20 cellular contexts compared by ENCODE assay signal in the genomic region with DNA sequence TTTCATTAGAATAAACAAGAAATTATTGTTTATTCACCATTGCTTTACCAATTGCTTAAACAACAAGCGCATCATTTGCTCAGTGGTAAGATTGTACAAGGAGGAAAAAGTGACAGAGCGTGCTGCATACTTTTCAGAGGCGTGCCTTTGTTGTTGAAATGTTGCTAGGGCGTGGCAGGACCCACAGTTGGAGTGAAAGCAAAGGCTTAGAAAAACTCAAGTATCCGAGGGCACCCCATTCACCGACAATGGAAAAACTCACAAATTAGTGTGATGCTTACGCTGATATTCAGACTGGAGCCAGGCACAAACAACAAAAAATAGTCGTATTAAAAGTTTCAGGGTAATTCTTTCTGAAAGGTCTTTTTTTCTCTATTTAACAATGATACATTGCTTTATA. TPM values are rescaled to one million over a fixed set of nuclear protein-coding genes. Genes with fewer than 3 reads are reported as not detected.
DNase-seq lines count a peak whose midpoint lies in the region; ATAC-seq, FAIRE-seq and TF ChIP-seq lines count a peak whose summit lies in the region.
"Had no signal": no experiment of that assay in that cellular context is flagged by ENCODE, and none has a peak within 500 bp of the region (broad histone marks: within the 10 kb centered on the region; RNA-seq: fewer than 3 reads in every experiment).

No MANE protein-coding gene starts in this region.

- CTCF ChIA-PET in Calu3 (lab: Charles Lee), result no interaction called here

- H3K4me3 ChIP-seq in trophoblast cell (ENCODE audit: low read depth, low read length), result no peak overlapping the region
- H3K4me3 ChIP-seq in kidney (ENCODE audit: low read length in 2 of 2), result no peak overlapping the region
- H3K4me3 ChIP-seq in heart left ventricle, result no peak overlapping the region
- H3K4me3 ChIP-seq: K562 had no signal

- H3K79me1 ChIP-seq in trophoblast cell (ENCODE audit: low read length), result no peaks in the 10 kb centered on the region

- WGBS in trophoblast cell (ENCODE audit: extremely low coverage, insufficient coverage, insufficient read length), result no CpG with 5 or more reads among the region's 8 CpGs
- WGBS in heart left ventricle, 4 donors, result 66 to 80% (median 75%) methylated on average over 8 of the region's 8 CpGs

- peak overlapping the region; percentile 24 for H2BK12ac ChIP-seq in trophoblast cell (ENCODE audit: low read length)

- H4K91ac ChIP-seq in trophoblast cell (ENCODE audit: low read depth, low read length), result no peak overlapping the region

- no peaks in the 10 kb centered on the region for H3K36me3 Mint-ChIP-seq in Calu3 (ENCODE audit: insufficient read depth, unreplicated experiment)
- H3K36me3 Mint-ChIP-seq in endothelial cell (ENCODE audit: low read depth, unreplicated experiment), result no peaks in the 10 kb centered on the region
- H3K36me3 Mint-ChIP-seq: brain; CD8-positive, alpha-beta memory T cell had no signal

- TF ChIP-seq CTCF in Calu3 (IDR thresholded peaks at IDR 0.05; ENCODE audit: unreplicated experiment) (no peak), kidney (IDR thresholded peaks at IDR 0.05; ENCODE audit: borderline replicate concordance, extremely low read depth, insufficient read depth) (no peak), endothelial cell (IDR thresholded peaks at IDR 0.05; ENCODE audit: unreplicated experiment) (no peak), heart left ventricle (IDR thresholded peaks at IDR 0.05) (no peak)

- no peak overlapping the region for H3K14ac ChIP-seq in trophoblast cell (ENCODE audit: low read length)

- H3K27me3 ChIP-seq in trophoblast cell (ENCODE audit: insufficient read depth, low read length) (no peaks in the 10 kb centered on the region), heart left ventricle (no peaks in the 10 kb centered on the region)

- no peaks in the 10 kb centered on the region for H3K79me2 ChIP-seq in trophoblast cell (ENCODE audit: control insufficient read depth, insufficient read depth, low read length, poor library complexity)
- H3K79me2 ChIP-seq: parathyroid adenoma had no signal

- no peak overlapping the region for H3K4me2 ChIP-seq in trophoblast cell (ENCODE audit: low read length)

- H3K23ac ChIP-seq in trophoblast cell (ENCODE audit: low read length), result no peak overlapping the region

- H3K9ac ChIP-seq in trophoblast cell (ENCODE audit: low read length) (no peak overlapping the region), kidney (ENCODE audit: low read length in 2 of 2) (no peak overlapping the region)
- H3K9ac ChIP-seq: parathyroid adenoma had no signal

- no peak overlapping the region for H4K12ac ChIP-seq in trophoblast cell (ENCODE audit: low read depth, low read length)

- H3K27me3 Mint-ChIP-seq in Calu3 (ENCODE audit: unreplicated experiment) (no peaks in the 10 kb centered on the region), endothelial cell (ENCODE audit: unreplicated experiment) (peaks cover 3% of the 10 kb centered on the region)

- H3K27ac ChIP-seq in trophoblast cell (ENCODE audit: low read depth, low read length), result no peak overlapping the region
- H3K27ac ChIP-seq in kidney (ENCODE audit: low read depth in 2 of 2, low read length in 2 of 2), result no peak overlapping the region
- H3K27ac ChIP-seq in heart left ventricle, result no peak overlapping the region
- H3K27ac ChIP-seq: parathyroid adenoma had no signal

- peak overlapping the region; percentile 90 for H3K27ac Mint-ChIP-seq in Calu3 (ENCODE audit: unreplicated experiment)
- H3K27ac Mint-ChIP-seq in endothelial cell (ENCODE audit: unreplicated experiment), result no peak overlapping the region
- H3K27ac Mint-ChIP-seq: brain had no signal

- H3K4me1 Mint-ChIP-seq in Calu3 (ENCODE audit: low read depth, unreplicated experiment), result peaks cover 11% of the 10 kb centered on the region
- H3K4me1 Mint-ChIP-seq in endothelial cell (ENCODE audit: unreplicated experiment), result peaks cover 6% of the 10 kb centered on the region
- H3K4me1 Mint-ChIP-seq: CD8-positive, alpha-beta memory T cell had no signal

- ATAC-seq in esophagus mucosa (peak; percentile 93), heart left ventricle (no peak)
- ATAC-seq: K562, left lobe of liver had no signal

- H3K4ac ChIP-seq in trophoblast cell (ENCODE audit: low read depth, low read length), result no peak overlapping the region

- no TSS peak for BruUV-seq in Calu3 (replicated peaks; lab: Mats Ljungman, UMichigan)

- H3K18ac ChIP-seq in trophoblast cell (ENCODE audit: low read length), result no peak overlapping the region

- no peaks in the 10 kb centered on the region for H3K36me3 ChIP-seq in trophoblast cell (ENCODE audit: control insufficient read depth in 1 of 2, insufficient read depth in 2 of 2, low read length in 2 of 2)
- no peaks in the 10 kb centered on the region for H3K36me3 ChIP-seq in kidney (ENCODE audit: control insufficient read depth in 1 of 2, insufficient read depth in 2 of 2, low read length in 2 of 2)
- no peaks in the 10 kb centered on the region for H3K36me3 ChIP-seq in heart left ventricle

- H2BK5ac ChIP-seq in trophoblast cell (ENCODE audit: low read depth, low read length, poor library complexity), result no peak overlapping the region

- no peaks in the 10 kb centered on the region for H3K4me1 ChIP-seq in trophoblast cell (ENCODE audit: control insufficient read depth in 1 of 2, insufficient read depth in 2 of 2, low read length in 2 of 2)
- no peaks in the 10 kb centered on the region for H3K4me1 ChIP-seq in kidney (ENCODE audit: control insufficient read depth in 1 of 2, insufficient read depth in 1 of 2, low read depth in 1 of 2, low read length in 2 of 2)
- peaks cover 0 to 12% (median 6%) of the 10 kb centered on the region in 12 donors for H3K4me1 ChIP-seq in heart left ventricle
- H3K4me1 ChIP-seq: parathyroid adenoma had no signal

- no peak for TF ChIP-seq POLR2A in heart left ventricle (IDR thresholded peaks at IDR 0.05)

- intact Hi-C loops in Calu3 (cut with micrococcal nuclease; ENCODE audit: unreplicated experiment), result loop anchor here (5.0 kb wide), 1 partner anchor 44 kb away; a partner anchor contains a TSS
- intact Hi-C loops in kidney (cut with DNase I), result no loop called here
- intact Hi-C loops in heart left ventricle (cut with DNase I), result no loop called here

- H4K8ac ChIP-seq in trophoblast cell (ENCODE audit: low read depth, low read length), result peak overlapping the region; percentile 16

- no peak overlapping the region for H2BK120ac ChIP-seq in trophoblast cell (ENCODE audit: insufficient read depth, low read length, poor library complexity)

- DNase-seq in Calu3, result peak; percentile 69
- DNase-seq in RPMI7951 (ENCODE audit: low read depth), result peak; percentile 42
- peak; percentile 26 to 73 for DNase-seq in trophoblast cell
- DNase-seq in DMS53 (lab: John Stamatoyannopoulos, UW), result no peak
- DNase-seq in kidney, result no peak
- no peak for DNase-seq in endothelial cell (ENCODE audit: low spot score)
- no peak for DNase-seq in heart left ventricle
- DNase-seq: activated CD8-positive, alpha-beta memory T cell treated with anti-CD3 and anti-CD28 coated beads, Interleukin-2, amount 50 U/mL, for 48 hours; activated naive CD4-positive, alpha-beta T cell; CD8-positive, alpha-beta memory T cell; EL; NCI-H1092; NK-92 treated with Interleukin-12 subunit alpha and Interleukin-12 subunit beta, amount 100 ng/mL, for 24 hours; SHP77 treated with DMSO at 0.1 percent for 48 hours; stimulated activated naive CD4-positive, alpha-beta T cell had no signal

- no peak overlapping the region for H2AFZ ChIP-seq in trophoblast cell (ENCODE audit: insufficient read depth, low read length, poor library complexity)
- H2AFZ ChIP-seq: parathyroid adenoma had no signal

- no peak overlapping the region for H2AK5ac ChIP-seq in trophoblast cell (ENCODE audit: low read length)

- H3K4me3 Mint-ChIP-seq in Calu3 (ENCODE audit: low read depth, unreplicated experiment), result peak overlapping the region; percentile 60
- no peak overlapping the region for H3K4me3 Mint-ChIP-seq in endothelial cell (ENCODE audit: unreplicated experiment)
- H3K4me3 Mint-ChIP-seq: CD8-positive, alpha-beta memory T cell had no signal

- H3K9me3 Mint-ChIP-seq in Calu3 (ENCODE audit: low read depth, unreplicated experiment) (peaks cover 4% of the 10 kb centered on the region), endothelial cell (ENCODE audit: unreplicated experiment) (no peaks in the 10 kb centered on the region)
- H3K9me3 Mint-ChIP-seq: CD8-positive, alpha-beta memory T cell had no signal

- H3K9me3 ChIP-seq in trophoblast cell (ENCODE audit: insufficient read depth, low read depth, low read length) (no peaks in the 10 kb centered on the region), kidney (ENCODE audit: control insufficient read depth in 1 of 2, low read length in 2 of 2) (no peaks in the 10 kb centered on the region), heart left ventricle (peaks cover 0 to 7% (median 0%) of the 10 kb centered on the region in 12 donors)

- no peak for FAIRE-seq in kidney (lab: Jason Lieb, UNC)
- FAIRE-seq: K562 had no signal

RNA-seq across cellular contexts. Expression of a gene that starts 37.6 kb away (rescaled TPM):
- total RNA-seq in Calu3 (2022) (20.4 and 22.7 TPM in 2 replicates), esophagus mucosa (7.8 TPM), kidney (12.3 TPM), endothelial cell (ENCODE audit: unreplicated experiment) (15.8 TPM), heart left ventricle (10 to 100 TPM in 3 of 9 donors, 1 to 10 TPM in 6; 6.6 to 14.3 (median 8.8) TPM)
- 14.0 and 17.7 TPM in 2 replicates for total RNA-seq in RPMI7951 (2014; rRNA removed; shearing (Covaris generic))
- 10.2 and 11.7 TPM in 2 replicates for polyA plus RNA-seq in trophoblast cell (2013)
- polyA plus RNA-seq in kidney (ENCODE audit: insufficient read depth, low read depth, low replicate concordance) (6.3 TPM), heart left ventricle (1 to 10 TPM; 5.8 TPM)

RNA-seq across cellular contexts. Expression of a gene that starts 45.7 kb away (rescaled TPM):
- 26.1 and 33.0 TPM in 2 replicates for total RNA-seq in Calu3 (2022)
- 20.1 and 27.6 TPM in 2 replicates for total RNA-seq in RPMI7951 (2014; rRNA removed; shearing (Covaris generic))
- 21.2 TPM for total RNA-seq in esophagus mucosa
- polyA plus RNA-seq in trophoblast cell (2013), result 49.6 and 49.7 TPM in 2 replicates
- 18.7 TPM for total RNA-seq in kidney
- polyA plus RNA-seq in kidney (ENCODE audit: insufficient read depth, low read depth, low replicate concordance), result 5.1 TPM
- 23.7 TPM for total RNA-seq in endothelial cell (ENCODE audit: unreplicated experiment)
- 10 to 100 TPM; 18.2 to 32.9 (median 21.8) TPM for total RNA-seq in heart left ventricle
- 10 to 100 TPM in 1 of 2 donors, 1 to 10 TPM in 1; 6.5 to 15.9 TPM for polyA plus RNA-seq in heart left ventricle

Comparison
In these comparisons a context has a peak if more than half of its experiments do, and no peak if none do; other contexts are left out.
1. DNase-seq: peak in Calu3 (single experiment), RPMI7951 (single experiment) and trophoblast cell (2 of 2); none in DMS53 (single experiment), kidney (single experiment), endothelial cell (single experiment) and heart left ventricle (0 of 5).